In genomic region chr20:51162015-51162414, GRCh38 we compare ENCODE assay signal across 23 cellular contexts.
A peak's percentile ranks its signal among the peaks of the same experiment; 100 is the strongest.
DNase-seq lines count a peak whose midpoint lies in the region; ATAC-seq lines count a peak whose summit lies in the region.
"Had no signal": no experiment of that assay in that cellular context is flagged by ENCODE, and none has a peak within 500 bp of the region (broad histone marks: within the 10 kb centered on the region; RNA-seq: fewer than 3 reads in every experiment).

No MANE protein-coding gene starts in this region.

- H3K9me3 ChIP-seq in BLaER1 (0 out of 2 replicates have a peak, but pooled peaks cover 5% of the 10 kb centered on the region), Karpas-422 (ENCODE audit: low read length) (no peaks in the 10 kb centered on the region)

- H3K27ac ChIP-seq in BLaER1: no peak overlapping the region
- no peak overlapping the region for H3K27ac ChIP-seq in Karpas-422 (ENCODE audit: low read length)

- H3K9ac ChIP-seq in BLaER1 (no peak overlapping the region), Karpas-422 (ENCODE audit: low read length) (no peak overlapping the region)

- H3K4me1 ChIP-seq in BLaER1: peaks cover 57% of the 10 kb centered on the region
- no peaks in the 10 kb centered on the region for H3K4me1 ChIP-seq in Karpas-422 (ENCODE audit: low read length)

- H3K4me3 ChIP-seq in BLaER1: no peak overlapping the region
- H3K4me3 ChIP-seq in Karpas-422 (ENCODE audit: low read length): no peak overlapping the region

- no peak for ATAC-seq in stimulated activated naive CD8-positive, alpha-beta T cell treated with anti-CD3 and anti-CD28 coated beads, Interleukin-15, Interleukin-2, amounts not matched to agents 100 U/mL and 50 U/mL, for 24 hours
- ATAC-seq: T-helper 17 cell had no signal

- H2AFZ ChIP-seq in Karpas-422 (ENCODE audit: low read length): no peak overlapping the region

- H3K4me2 ChIP-seq in BLaER1 (peak overlapping the region; percentile 35), Karpas-422 (ENCODE audit: low read depth, low read length, poor library complexity, severe bottlenecking) (no peak overlapping the region)

- no peaks in the 10 kb centered on the region for H3K79me2 ChIP-seq in Karpas-422 (ENCODE audit: low read length)

- H3K27me3 ChIP-seq in BLaER1 (no peaks in the 10 kb centered on the region), Karpas-422 (ENCODE audit: low read length) (no peaks in the 10 kb centered on the region)

- H3K9me2 ChIP-seq in Karpas-422 (replicated peaks; ENCODE audit: insufficient read depth, low read length): no peaks in the 10 kb centered on the region

- H3K36me3 ChIP-seq in BLaER1 (no peaks in the 10 kb centered on the region), Karpas-422 (ENCODE audit: insufficient read depth, low read length) (no peaks in the 10 kb centered on the region)

- H4K20me1 ChIP-seq in BLaER1 (no peaks in the 10 kb centered on the region), Karpas-422 (ENCODE audit: insufficient read depth, low read depth, low read length) (no peaks in the 10 kb centered on the region)

- peak; percentile 38 for DNase-seq in Karpas-422
- DNase-seq in OCI-M1 (lab: John Stamatoyannopoulos, UW): peak; percentile 23
- peak; percentile 25 for DNase-seq in islet precursor cell
- no peak for DNase-seq in stimulated activated naive CD8-positive, alpha-beta T cell treated with anti-CD3 and anti-CD28 coated beads, Interleukin-15, Interleukin-2, amounts not matched to agents 100 U/mL and 50 U/mL, for 24 hours
- no peak for DNase-seq in HT-29 (ENCODE audit: low spot score)
- no peak for DNase-seq in dedifferentiated amniotic fluid mesenchymal stem cell (ENCODE audit: extremely low spot score)
- DNase-seq in H4 (ENCODE audit: low spot score): no peak
- DNase-seq: 8988T; AML-193; EL; GF-D8; H7; HFFc6; NCI-H1092 treated with DMSO at 0.1 percent for 48 hours; NCI-H1436 treated with DMSO at 0.1 percent for 48 hours; NCI-H1930; NCI-H510A; NCI-H748 treated with DMSO at 0.1 percent for 48 hours; NK-92 treated with Interleukin-12 subunit alpha and Interleukin-12 subunit beta, amount 100 ng/mL, for 24 hours; Right ventricle myocardium superior; SW 1271; T-helper 17 cell had no signal

Comparison
In these comparisons a context has a peak if more than half of its experiments do, and no peak if none do; other contexts are left out.
1. DNase-seq: peak in Karpas-422 (single experiment), OCI-M1 (single experiment) and islet precursor cell (single experiment); none in stimulated activated naive CD8-positive, alpha-beta T cell treated with anti-CD3 and anti-CD28 coated beads, Interleukin-15, Interleukin-2, amounts not matched to agents 100 U/mL and 50 U/mL, for 24 hours (single experiment), HT-29 (single experiment), dedifferentiated amniotic fluid mesenchymal stem cell (single experiment) and H4 (single experiment).